Comparison of ENCODE assay signal across 8 cellular contexts in genomic region chr2:190319557-190320498, GRCh38. TPM values are rescaled to one million over a fixed set of nuclear protein-coding genes. Genes with fewer than 3 reads are reported as not detected.
A peak's percentile ranks its signal among the peaks of the same experiment; 100 is the strongest.
DNase-seq lines count a peak whose midpoint lies in the region; TF ChIP-seq lines count a peak whose summit lies in the region.

A gene with protein sequence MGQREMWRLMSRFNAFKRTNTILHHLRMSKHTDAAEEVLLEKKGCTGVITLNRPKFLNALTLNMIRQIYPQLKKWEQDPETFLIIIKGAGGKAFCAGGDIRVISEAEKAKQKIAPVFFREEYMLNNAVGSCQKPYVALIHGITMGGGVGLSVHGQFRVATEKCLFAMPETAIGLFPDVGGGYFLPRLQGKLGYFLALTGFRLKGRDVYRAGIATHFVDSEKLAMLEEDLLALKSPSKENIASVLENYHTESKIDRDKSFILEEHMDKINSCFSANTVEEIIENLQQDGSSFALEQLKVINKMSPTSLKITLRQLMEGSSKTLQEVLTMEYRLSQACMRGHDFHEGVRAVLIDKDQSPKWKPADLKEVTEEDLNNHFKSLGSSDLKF (minus strand): TSS chr2:190319826. CDS start chr2:190319750, 76 bp downstream.

- peak; percentile 85 for TF ChIP-seq CTCF in foreskin fibroblast (IDR thresholded peaks at IDR 0.05; ENCODE audit: low read depth, low read length)
- TF ChIP-seq CTCF in neural progenitor cell (IDR thresholded peaks at IDR 0.05): peak; percentile 84

- in situ Hi-C loops in G401 (cut with HindIII; ENCODE audit: low sequenced_read_pairs): no loop called here

- H3K4me3 Mint-ChIP-seq in neural progenitor cell: peak within 1 kb of the TSS; percentile 92

- H3K27ac ChIP-seq in neural progenitor cell (peak within 1 kb of the TSS; percentile 18), subcutaneous abdominal adipose tissue (ENCODE audit: low read depth, low read length) (peak within 1 kb of the TSS; percentile 89)

- peaks cover 21% of the 10 kb centered on the region for H3K4me1 Mint-ChIP-seq in neural progenitor cell

- peaks cover 7% of the 10 kb centered on the region for H3K4me1 ChIP-seq in neural progenitor cell
- H3K4me1 ChIP-seq in subcutaneous abdominal adipose tissue (ENCODE audit: control insufficient read depth in 5 of 5, insufficient read depth in 5 of 5, low read length in 5 of 5): peaks cover 0 to 39% (median 20%) of the 10 kb centered on the region in 5 donors

- H3K9me3 ChIP-seq in neural progenitor cell (ENCODE audit: low read depth): no peaks in the 10 kb centered on the region
- no peaks in the 10 kb centered on the region for H3K9me3 ChIP-seq in subcutaneous abdominal adipose tissue (ENCODE audit: control insufficient read depth in 5 of 5, low read length in 5 of 5)

- H3K4me3 ChIP-seq in H7 (ENCODE audit: insufficient read depth, low read depth, low read length) (peak within 1 kb of the TSS; percentile 88), foreskin fibroblast (ENCODE audit: low read depth in 1 of 2, low read length in 2 of 2) (peak within 1 kb of the TSS; percentile 57 to 90), neural progenitor cell (peak within 1 kb of the TSS; percentile 87), subcutaneous abdominal adipose tissue (ENCODE audit: low read depth in 1 of 5, low read length in 5 of 5) (peak within 1 kb of the TSS; percentile 64 to 94 (median 82))

- H3K27me3 Mint-ChIP-seq in neural progenitor cell (ENCODE audit: insufficient read depth, low read depth): peaks cover 2% of the 10 kb centered on the region

- H3K9ac ChIP-seq in neural progenitor cell: peak within 1 kb of the TSS; percentile 69
- peak within 1 kb of the TSS; percentile 57 to 91 (median 77) for H3K9ac ChIP-seq in subcutaneous abdominal adipose tissue (ENCODE audit: low read length in 5 of 5)

- peak within 1 kb of the TSS; percentile 62 for H3K27ac Mint-ChIP-seq in neural progenitor cell

- DNase-seq in G401 (ENCODE audit: low spot score) (peak; percentile 99), H7 (peak; percentile 85), M059J (ENCODE audit: low read depth) (peak; percentile 99), SIG-M5 treated with dmso at 0.1 percent for 504 hours (lab: John Stamatoyannopoulos, UW; ENCODE audit: unreplicated experiment) (peak; percentile 99), foreskin fibroblast (peak; percentile 99 to 100), neural progenitor cell (ENCODE audit: low spot score) (peak; percentile 98)
- peak; percentile 73 for DNase-seq in activated gamma-delta T cell treated with anti-CD3 and anti-CD28 coated beads, Interleukin-2, amount 50 U/mL, for 16 hours (ENCODE audit: low read depth)

- peak within 1 kb of the TSS; percentile 89 for H3K4me2 ChIP-seq in neural progenitor cell

- peaks cover 44% of the 10 kb centered on the region for H3K79me2 ChIP-seq in neural progenitor cell (ENCODE audit: low read depth)

- no peaks in the 10 kb centered on the region for H3K36me3 Mint-ChIP-seq in neural progenitor cell

- no peaks in the 10 kb centered on the region for H3K27me3 ChIP-seq in H7 (ENCODE audit: control insufficient read depth, insufficient read depth, low read length)
- H3K27me3 ChIP-seq in neural progenitor cell: no peaks in the 10 kb centered on the region
- H3K27me3 ChIP-seq in subcutaneous abdominal adipose tissue (ENCODE audit: control insufficient read depth in 5 of 5, insufficient read depth in 4 of 5, low read length in 5 of 5): no peaks in the 10 kb centered on the region

- H3K9me3 Mint-ChIP-seq in neural progenitor cell: no peaks in the 10 kb centered on the region

- H3K36me3 ChIP-seq in H7 (replicated peaks; ENCODE audit: control insufficient read depth, insufficient read depth, low read length): no peaks in the 10 kb centered on the region
- no peaks in the 10 kb centered on the region for H3K36me3 ChIP-seq in neural progenitor cell
- no peaks in the 10 kb centered on the region for H3K36me3 ChIP-seq in subcutaneous abdominal adipose tissue (ENCODE audit: control insufficient read depth in 5 of 5, insufficient read depth in 5 of 5, low read length in 5 of 5)

- H2AFZ ChIP-seq in neural progenitor cell (replicated peaks): peak within 1 kb of the TSS; percentile 98

- H4K20me1 ChIP-seq in neural progenitor cell (ENCODE audit: low read depth): peaks cover 9% of the 10 kb centered on the region

- H3F3A ChIP-seq in neural progenitor cell (ENCODE audit: low read depth): peaks cover 6% of the 10 kb centered on the region

RNA-seq across cellular contexts. Expression of the gene that starts here (rescaled TPM):
- 8.4 and 16.2 TPM in 2 replicates for total RNA-seq in G401 (2014; rRNA removed; shearing (Covaris generic))
- total RNA-seq in H7 (2014; rRNA removed; shearing (Covaris generic)): 13.0 and 14.3 TPM in 2 replicates
- 9.6 and 17.2 TPM in 2 replicates for total RNA-seq in M059J (2014; rRNA removed; shearing (Covaris generic))
- total RNA-seq in neural progenitor cell (ENCODE audit: low replicate concordance): 33.0 and 38.8 TPM in 2 replicates

Comparison
In these comparisons a context has a peak if more than half of its experiments do, and no peak if none do; other contexts are left out.
1. Peak in every context shown above with its lines: DNase-seq, H3K4me3 ChIP-seq and H3K27ac ChIP-seq.